ENCODE assay signal across 8 cellular contexts in genomic region chr22:28801845-28802594, GRCh38. TPM values are rescaled to one million over a fixed set of nuclear protein-coding genes. Genes with fewer than 3 reads are reported as not detected.
DNase-seq lines count a peak whose midpoint lies in the region; ATAC-seq and TF ChIP-seq lines count a peak whose summit lies in the region.

No MANE protein-coding gene starts in this region.

- no peaks in the 10 kb centered on the region for H3K9me3 ChIP-seq in right atrium auricular region
- H3K9me3 ChIP-seq in liver (ENCODE audit: control insufficient read depth in 4 of 4, low read length in 3 of 4), result no peaks in the 10 kb centered on the region
- no peaks in the 10 kb centered on the region for H3K9me3 ChIP-seq in upper lobe of left lung

- POLR2A ChIA-PET in activated CD8-positive, alpha-beta T cell treated with anti-CD3 and anti-CD28 coated beads, Interleukin-2, amount 10 ng/mL, durations not matched to agents 7 days and 5 days (lab: Charles Lee), result interaction anchor here (1.4 to 6.4 kb wide), 4 partner anchors 11 to 30 kb away, joined by 6 to 138 read pairs (median 22); partner anchors contain the start of gene CCDC117

- H3K27me3 ChIP-seq in right atrium auricular region (no peaks in the 10 kb centered on the region), liver (ENCODE audit: control insufficient read depth in 4 of 4, insufficient read depth in 4 of 4, low read length in 3 of 4) (no peaks in the 10 kb centered on the region), upper lobe of left lung (no peaks in the 10 kb centered on the region)

- peak overlapping the region; percentile 70 to 93 for H3K9ac ChIP-seq in liver (ENCODE audit: low read depth in 1 of 2, low read length in 2 of 2)

- TF ChIP-seq CTCF in right atrium auricular region (IDR thresholded peaks at IDR 0.05), result no peak
- no peak for TF ChIP-seq CTCF in liver (IDR thresholded peaks at IDR 0.05; ENCODE audit: low read depth, low read length, missing input control)
- TF ChIP-seq CTCF in upper lobe of left lung (IDR thresholded peaks at IDR 0.05), result no peak

- peaks cover 50% of the 10 kb centered on the region for H3K36me3 Mint-ChIP-seq in activated CD8-positive, alpha-beta T cell treated with anti-CD3 and anti-CD28 coated beads, Interleukin-2, amount 10 ng/mL, durations not matched to agents 7 days and 5 days (ENCODE audit: low read depth)

- H3K27ac Mint-ChIP-seq in activated CD8-positive, alpha-beta T cell treated with anti-CD3 and anti-CD28 coated beads, Interleukin-2, amount 10 ng/mL, durations not matched to agents 7 days and 5 days, result peak overlapping the region; percentile 89

- 14% methylated on average over 14 of the region's 14 CpGs for WGBS in liver
- 29 to 30% methylated on average over 14 of the region's 14 CpGs for WGBS in upper lobe of left lung, 2 donors

- peak in 2 of 4 donors; percentile 25 to 26 for TF ChIP-seq POLR2A in upper lobe of left lung (IDR thresholded peaks at IDR 0.05)

- no peaks in the 10 kb centered on the region for H3K27me3 Mint-ChIP-seq in activated CD8-positive, alpha-beta T cell treated with anti-CD3 and anti-CD28 coated beads, Interleukin-2, amount 10 ng/mL, durations not matched to agents 7 days and 5 days (ENCODE audit: low read depth)

- DNase-seq in right atrium auricular region (ENCODE audit: low spot score) (no peak), Right ventricle myocardium superior (no peak), upper lobe of left lung (peak in 1 of 2 donors; percentile 65)
- no peak for DNase-seq in activated CD8-positive, alpha-beta T cell treated with anti-CD3 and anti-CD28 coated beads, Interleukin-2, amount 10 ng/mL, durations not matched to agents 7 days and 5 days
- no peak for DNase-seq in activated CD4-positive, alpha-beta T cell treated with anti-CD3 and anti-CD28 coated beads for 4 hours

- peaks cover 39% of the 10 kb centered on the region for H3K4me1 Mint-ChIP-seq in activated CD8-positive, alpha-beta T cell treated with anti-CD3 and anti-CD28 coated beads, Interleukin-2, amount 10 ng/mL, durations not matched to agents 7 days and 5 days (ENCODE audit: low read depth)

- H3K4me3 ChIP-seq in right atrium auricular region (peak overlapping the region in 1 of 2 donors; percentile 99), liver (ENCODE audit: low read depth in 1 of 3, low read length in 3 of 3) (peak overlapping the region; percentile 60 to 98 (median 97)), upper lobe of left lung (peak overlapping the region in 3 of 4 donors; percentile 70 to 74 (median 73))

- no peaks in the 10 kb centered on the region for H3K9me3 Mint-ChIP-seq in activated CD8-positive, alpha-beta T cell treated with anti-CD3 and anti-CD28 coated beads, Interleukin-2, amount 10 ng/mL, durations not matched to agents 7 days and 5 days (ENCODE audit: insufficient read depth)

- H3K27ac ChIP-seq in right atrium auricular region (peak overlapping the region; percentile 100), liver (ENCODE audit: low read depth in 1 of 2, low read length in 2 of 2) (peak overlapping the region; percentile 99), upper lobe of left lung (peak overlapping the region; percentile 98 to 100 (median 99))

- TF ChIP-seq EP300 in upper lobe of left lung (IDR thresholded peaks at IDR 0.05), result no peak

- peak overlapping the region; percentile 82 for H3K4me3 Mint-ChIP-seq in activated CD8-positive, alpha-beta T cell treated with anti-CD3 and anti-CD28 coated beads, Interleukin-2, amount 10 ng/mL, durations not matched to agents 7 days and 5 days

- ATAC-seq in Right ventricle myocardium superior (ENCODE audit: poor library complexity) (no peak), upper lobe of left lung (ENCODE audit: low FRiP score in 2 of 2) (no peak), GM19035 (IDR thresholded peaks at IDR 0.05; ENCODE audit: unreplicated experiment) (no peak), HG03571 (IDR thresholded peaks at IDR 0.05; ENCODE audit: unreplicated experiment) (no peak)
- ATAC-seq in activated CD8-positive, alpha-beta T cell treated with anti-CD3 and anti-CD28 coated beads, Interleukin-2, amount 10 ng/mL, durations not matched to agents 7 days and 5 days, result no peak

- CTCF ChIA-PET in activated CD8-positive, alpha-beta T cell treated with anti-CD3 and anti-CD28 coated beads, Interleukin-2, amount 10 ng/mL, durations not matched to agents 7 days and 5 days (lab: Charles Lee), result interaction anchor here (1.0 to 7.4 kb wide), 6 partner anchors 11 to 61 kb away, joined by 3 to 98 read pairs (median 10); partner anchors contain the start of genes CCDC117, CHEK2 and HSCB

- intact Hi-C loops in Right ventricle myocardium superior (cut with DNase I), result no loop called here

- H3K36me3 ChIP-seq in right atrium auricular region (peaks cover 18% of the 10 kb centered on the region), liver (ENCODE audit: control insufficient read depth in 4 of 4, insufficient read depth in 3 of 4, low read depth in 1 of 4, low read length in 3 of 4) (peaks cover 2 to 22% (median 7%) of the 10 kb centered on the region in 4 donors), upper lobe of left lung (peaks cover 5 to 26% (median 12%) of the 10 kb centered on the region in 4 donors)

- peak in 1 of 2 donors; percentile 44 for TF ChIP-seq RAD21 in liver (IDR thresholded peaks at IDR 0.05)

- H3K4me1 ChIP-seq in right atrium auricular region (peaks cover 0 to 42% of the 10 kb centered on the region in 2 donors), liver (ENCODE audit: control insufficient read depth in 4 of 4, insufficient read depth in 4 of 4, low read length in 3 of 4) (peaks cover 3 to 14% (median 5%) of the 10 kb centered on the region in 4 donors), upper lobe of left lung (peaks cover 31 to 45% (median 38%) of the 10 kb centered on the region in 4 donors)

TF ChIP-seq in liver, 16 proteins besides CTCF, POLR2A, EP300 and RAD21 (continues in another document):
- TF ChIP-seq YY1 (IDR thresholded peaks at IDR 0.05), result peak; percentile 67
- TF ChIP-seq FOXA2 (IDR thresholded peaks at IDR 0.05), result no peak
- no peak for TF ChIP-seq HNF4G (IDR thresholded peaks at IDR 0.05)
- peak; percentile 77 for TF ChIP-seq ZBTB33 (IDR thresholded peaks at IDR 0.05)
- peak in 1 of 2 donors; percentile 72 for TF ChIP-seq GABPA (IDR thresholded peaks at IDR 0.05 in 1 of 2, conservative IDR thresholded peaks at IDR 0.05 in 1 of 2)
- peak in 1 of 2 donors; percentile 57 for TF ChIP-seq HNF4A (conservative IDR thresholded peaks at IDR 0.05)
- TF ChIP-seq SP1 (IDR thresholded peaks at IDR 0.05), result peak; percentile 64
- TF ChIP-seq ATF3 (IDR thresholded peaks at IDR 0.05), result no peak
- peak; percentile 7 for TF ChIP-seq FOXA1 (IDR thresholded peaks at IDR 0.05)
- TF ChIP-seq EGR1 (IDR thresholded peaks at IDR 0.05; ENCODE audit: low read depth in 2 of 2), result peak in 1 of 2 donors; percentile 43
- TF ChIP-seq NR2F2 (IDR thresholded peaks at IDR 0.05), result no peak

RNA-seq across cellular contexts. Expression of gene XBP1, which starts 1.7 kb away (rescaled TPM):
- total RNA-seq in right atrium auricular region, result 100 to 1,000 TPM; 104 to 160 TPM
- 61.5 TPM for total RNA-seq in Right ventricle myocardium superior
- total RNA-seq in activated CD8-positive, alpha-beta T cell treated with anti-CD3 and anti-CD28 coated beads, Interleukin-2, amount 10 ng/mL, durations not matched to agents 7 days and 5 days, result 100 to 1,000 TPM; 220 to 229 TPM
- total RNA-seq in liver, result 100 to 1,000 TPM; 597 to 613 TPM
- polyA plus RNA-seq in liver, result 100 to 1,000 TPM; 303 to 705 TPM
- total RNA-seq in upper lobe of left lung, result 100 to 1,000 TPM; 208 to 377 (median 279) TPM

RNA-seq across cellular contexts. Expression of gene CCDC117, which starts 29.5 kb away (rescaled TPM):
- 10 to 100 TPM; 13.6 to 17.3 TPM for total RNA-seq in right atrium auricular region
- total RNA-seq in Right ventricle myocardium superior, result 12.0 TPM
- 10 to 100 TPM; 36.7 to 40.0 TPM for total RNA-seq in activated CD8-positive, alpha-beta T cell treated with anti-CD3 and anti-CD28 coated beads, Interleukin-2, amount 10 ng/mL, durations not matched to agents 7 days and 5 days
- 10 to 100 TPM; 23.2 to 24.0 TPM for total RNA-seq in liver
- polyA plus RNA-seq in liver, result 1 to 10 TPM; 8.1 to 9.3 TPM
- 10 to 100 TPM; 13.2 to 32.5 (median 20.8) TPM for total RNA-seq in upper lobe of left lung
